ENCODE assay signal across 16 cellular contexts in the genomic region with DNA sequence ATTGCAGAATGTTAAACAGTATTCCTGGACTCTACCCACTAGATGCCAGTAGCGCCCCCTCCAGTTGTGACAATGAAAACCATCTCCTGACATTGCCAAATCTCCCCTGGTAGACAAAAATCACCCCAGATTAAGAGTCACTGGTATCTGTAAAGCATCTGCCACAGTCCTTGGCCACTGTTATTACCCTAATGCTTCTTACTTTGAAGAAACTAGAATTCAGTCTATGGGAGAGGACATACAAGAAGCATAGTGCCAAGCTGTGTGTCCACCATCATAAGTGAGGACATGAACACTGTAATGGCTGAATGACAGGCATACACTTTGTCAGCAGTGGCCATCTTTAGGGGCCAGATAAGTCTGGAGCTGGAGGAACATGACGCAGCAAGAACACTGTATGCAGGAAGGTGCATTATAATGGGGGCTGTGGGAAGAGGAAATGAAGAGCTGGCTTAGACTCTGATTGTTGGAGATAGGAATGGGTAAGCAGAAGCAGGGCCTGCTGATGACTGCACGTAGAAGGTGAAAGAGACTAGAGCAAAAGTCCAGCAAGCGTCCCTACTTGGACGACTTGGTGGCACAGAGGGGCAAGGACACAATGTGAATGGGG.
"Had no signal": no experiment of that assay in that cellular context is flagged by ENCODE, and none has a peak within 500 bp of the region (broad histone marks: within the 10 kb centered on the region; RNA-seq: fewer than 3 reads in every experiment).

No MANE protein-coding gene starts in this region.

- H3K36me3 ChIP-seq: ascending aorta, gastrocnemius medialis, spleen, tibial artery had no signal

- H3K4me3 Mint-ChIP-seq: activated naive CD8-positive, alpha-beta T cell treated with anti-CD3 and anti-CD28 coated beads, Interleukin-2, amount 50 U/mL, for 24 hours; nephron; stimulated activated memory B cell treated with anti-CD40 and anti-IgM and Interleukin-4, amounts not matched to agents 10 μg/mL and 1 μg/mL and 100 μg/mL, for 72 hours had no signal

- ATAC-seq: activated naive CD8-positive, alpha-beta T cell treated with anti-CD3 and anti-CD28 coated beads, Interleukin-2, amount 50 U/mL, for 24 hours; gastrocnemius medialis; left ventricle myocardium superior; psoas muscle; sciatic nerve; stimulated activated memory B cell treated with anti-CD40 and anti-IgM and Interleukin-4, amounts not matched to agents 10 μg/mL and 1 μg/mL and 100 μg/mL, for 72 hours had no signal

- H3K36me3 Mint-ChIP-seq: stimulated activated memory B cell treated with anti-CD40 and anti-IgM and Interleukin-4, amounts not matched to agents 10 μg/mL and 1 μg/mL and 100 μg/mL, for 72 hours had no signal

- H3K27ac ChIP-seq: ascending aorta, gastrocnemius medialis, hepatocyte, psoas muscle, spleen, tibial artery had no signal

- H3K9me3 Mint-ChIP-seq: activated naive CD8-positive, alpha-beta T cell treated with anti-CD3 and anti-CD28 coated beads, Interleukin-2, amount 50 U/mL, for 24 hours; nephron; stimulated activated memory B cell treated with anti-CD40 and anti-IgM and Interleukin-4, amounts not matched to agents 10 μg/mL and 1 μg/mL and 100 μg/mL, for 72 hours had no signal

- H3K4me1 ChIP-seq: ascending aorta, gastrocnemius medialis, psoas muscle, spleen, tibial artery had no signal

- H3K4me3 ChIP-seq: ascending aorta, gastrocnemius medialis, hepatocyte, psoas muscle, spleen, tibial artery had no signal

- H2AFZ ChIP-seq: hepatocyte had no signal

- DNase-seq: activated CD4-positive, alpha-beta T cell treated with anti-CD3 and anti-CD28 coated beads for 48 hours; activated naive CD4-positive, alpha-beta T cell treated with Interleukin-2 at 50 U/mL for 16 hours; activated naive CD8-positive, alpha-beta T cell treated with anti-CD3 and anti-CD28 coated beads, Interleukin-2, amount 50 U/mL, for 24 hours; gastrocnemius medialis; kidney; left ventricle myocardium superior; mesenchymal stem cell; psoas muscle; spleen; stimulated activated CD4-positive, alpha-beta T cell treated with anti-CD3 and anti-CD28 coated beads, Interleukin-1b, Interleukin-23, amount 100 ng/mL, for 48 hours; tibial artery had no signal

- H3K79me2 ChIP-seq: hepatocyte had no signal

- H3K27ac Mint-ChIP-seq: activated naive CD8-positive, alpha-beta T cell treated with anti-CD3 and anti-CD28 coated beads, Interleukin-2, amount 50 U/mL, for 24 hours; nephron; stimulated activated memory B cell treated with anti-CD40 and anti-IgM and Interleukin-4, amounts not matched to agents 10 μg/mL and 1 μg/mL and 100 μg/mL, for 72 hours had no signal

- H3K4me1 Mint-ChIP-seq: nephron; stimulated activated memory B cell treated with anti-CD40 and anti-IgM and Interleukin-4, amounts not matched to agents 10 μg/mL and 1 μg/mL and 100 μg/mL, for 72 hours had no signal

- H3K27me3 ChIP-seq: ascending aorta, gastrocnemius medialis, hepatocyte, spleen had no signal

- H3K27me3 Mint-ChIP-seq: activated naive CD8-positive, alpha-beta T cell treated with anti-CD3 and anti-CD28 coated beads, Interleukin-2, amount 50 U/mL, for 24 hours; stimulated activated memory B cell treated with anti-CD40 and anti-IgM and Interleukin-4, amounts not matched to agents 10 μg/mL and 1 μg/mL and 100 μg/mL, for 72 hours had no signal

- H3K4me2 ChIP-seq: hepatocyte had no signal

- H3K9me3 ChIP-seq: ascending aorta, gastrocnemius medialis, psoas muscle, spleen, tibial artery had no signal
